ENCODE assay signal across 8 cellular contexts in the genomic region with DNA sequence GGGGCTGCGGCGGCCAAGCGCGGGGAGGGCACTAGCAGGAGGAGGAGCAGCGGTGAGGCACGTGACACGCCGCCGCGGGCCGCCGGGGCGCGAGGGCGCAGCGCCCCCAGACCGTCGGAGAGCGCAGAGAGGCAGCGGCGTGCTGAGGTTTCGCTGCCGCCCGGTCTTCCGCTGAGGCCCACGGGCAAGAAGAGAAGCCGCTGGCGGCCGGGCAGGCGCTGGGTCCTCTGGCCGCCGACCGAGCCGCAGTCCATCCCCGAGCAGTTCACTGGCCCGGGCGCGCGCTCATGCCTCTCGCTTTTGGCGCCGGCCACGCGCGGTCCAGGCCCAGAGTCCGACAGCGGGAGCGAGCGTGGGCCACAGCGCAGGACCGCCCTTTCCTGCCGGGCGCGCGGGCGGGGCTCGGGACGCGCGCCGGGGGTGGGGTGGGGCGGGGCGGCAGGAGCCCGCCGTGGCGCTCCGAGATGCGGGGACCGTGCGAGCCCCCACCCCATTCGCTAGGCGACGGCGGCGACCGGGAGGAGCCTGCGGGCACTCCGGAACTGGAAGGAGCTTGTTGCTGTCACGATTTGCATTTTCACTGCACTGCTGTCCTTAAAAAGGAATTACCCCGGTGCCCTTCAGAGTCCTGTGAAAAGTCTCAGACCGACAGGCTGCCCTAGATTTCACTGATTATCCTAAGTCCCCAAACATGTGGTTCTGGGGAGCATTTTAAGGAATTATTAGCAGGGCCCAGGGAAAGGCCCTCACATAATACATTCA. TPM values are rescaled to one million over a fixed set of nuclear protein-coding genes. Genes with fewer than 3 reads are reported as not detected.
DNase-seq lines count a peak whose midpoint lies in the region; ATAC-seq and TF ChIP-seq lines count a peak whose summit lies in the region.

A gene with protein sequence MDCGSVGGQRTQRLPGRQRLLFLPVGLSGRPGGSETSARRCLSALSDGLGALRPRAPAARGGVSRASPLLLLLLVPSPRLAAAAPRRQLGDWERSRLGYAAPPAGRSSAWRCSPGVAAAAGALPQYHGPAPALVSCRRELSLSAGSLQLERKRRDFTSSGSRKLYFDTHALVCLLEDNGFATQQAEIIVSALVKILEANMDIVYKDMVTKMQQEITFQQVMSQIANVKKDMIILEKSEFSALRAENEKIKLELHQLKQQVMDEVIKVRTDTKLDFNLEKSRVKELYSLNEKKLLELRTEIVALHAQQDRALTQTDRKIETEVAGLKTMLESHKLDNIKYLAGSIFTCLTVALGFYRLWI (minus strand): TSS at position 382 of the 762 bp plus-strand sequence. CDS start 128 bp downstream, at position 254.

- DNase-seq in AG08395 (ENCODE audit: low spot score) (peak; percentile 90), NCI-H2196 (lab: John Stamatoyannopoulos, UW; ENCODE audit: unreplicated experiment) (peak; percentile 88), activated B cell treated with CpG ODN at 0.5 μM for 24 hours (peak; percentile 81), cardiac fibroblast (ENCODE audit: low read depth in 2 of 2) (peak; percentile 81 to 82), inferior parietal cortex (ENCODE audit: extremely low spot score) (peak; percentile 84), spleen (peak; percentile 96)

- peaks cover 32% of the 10 kb centered on the region for H3K4me1 Mint-ChIP-seq in activated B cell treated with CpG ODN at 0.5 μM for 24 hours

- no peaks in the 10 kb centered on the region for H3K27me3 ChIP-seq in spleen (replicated peaks in 1 of 7)

- H3K4me1 ChIP-seq in spleen = peaks cover 25 to 48% (median 39%) of the 10 kb centered on the region in 6 donors

- peak within 1 kb of the TSS; percentile 91 for H3K4me3 Mint-ChIP-seq in activated B cell treated with CpG ODN at 0.5 μM for 24 hours

- WGBS in spleen, 5 donors = 0 to 1% (median 0%) methylated on average over 16 to 81 of the region's 81 CpGs

- TF ChIP-seq CTCF in activated B cell treated with CpG ODN at 0.5 μM for 24 hours (IDR thresholded peaks at IDR 0.05) (no peak), cardiac fibroblast (IDR thresholded peaks at IDR 0.05; ENCODE audit: low read depth, low read length) (no peak), spleen (IDR thresholded peaks at IDR 0.05 in 8 of 11, conservative IDR thresholded peaks at IDR 0.05 in 3 of 11) (peak in 5 of 11 experiments; percentile 12 to 52 (median 44))

- H3K9me3 Mint-ChIP-seq in activated B cell treated with CpG ODN at 0.5 μM for 24 hours = no peaks in the 10 kb centered on the region

- intact Hi-C loops in activated B cell treated with CpG ODN at 0.5 μM for 24 hours (cut with micrococcal nuclease) (loop anchor here (1.0 to 10.0 kb wide), 10 partner anchors 58 to 1510 kb away; a partner anchor contains a TSS), spleen (cut with DNase I; ENCODE audit: low total_unique reads) (no loop called here)

- H3K9me3 ChIP-seq in spleen = no peaks in the 10 kb centered on the region

- H3K36me3 ChIP-seq in spleen = no peaks in the 10 kb centered on the region

- H3K27ac Mint-ChIP-seq in activated B cell treated with CpG ODN at 0.5 μM for 24 hours = peak within 1 kb of the TSS; percentile 87

- CTCF ChIA-PET in activated B cell treated with CpG ODN at 0.5 μM for 24 hours (lab: Charles Lee) = interaction anchor here (1.0 kb wide), 2 partner anchors 199 to 309 kb away, joined by 3 read pairs; a partner anchor contains a TSS

- peak within 1 kb of the TSS; percentile 88 to 97 (median 95) for H3K27ac ChIP-seq in spleen

- peak within 1 kb of the TSS; percentile 79 to 82 for H3K4me3 ChIP-seq in cardiac fibroblast (replicated peaks in 1 of 2; ENCODE audit: low read depth in 2 of 2, low read length in 2 of 2)
- peak within 1 kb of the TSS; percentile 67 to 93 (median 85) for H3K4me3 ChIP-seq in spleen

- POLR2A ChIA-PET in activated B cell treated with CpG ODN at 0.5 μM for 24 hours (lab: Charles Lee) = interaction anchor here (0.6 to 2.2 kb wide), 15 partner anchors 9 to 1431 kb away, joined by 3 to 16 read pairs (median 3); a partner anchor contains a TSS

- peak; percentile 28 to 80 (median 66) for TF ChIP-seq POLR2A in spleen (IDR thresholded peaks at IDR 0.05)

- peaks cover 4% of the 10 kb centered on the region for H3K36me3 Mint-ChIP-seq in activated B cell treated with CpG ODN at 0.5 μM for 24 hours (ENCODE audit: low read depth)

- no peaks in the 10 kb centered on the region for H3K27me3 Mint-ChIP-seq in activated B cell treated with CpG ODN at 0.5 μM for 24 hours

- ATAC-seq in GM18867 (IDR thresholded peaks at IDR 0.05; ENCODE audit: unreplicated experiment) (peak; percentile 84), HG03097 (IDR thresholded peaks at IDR 0.05; ENCODE audit: low FRiP score, unreplicated experiment) (peak; percentile 72), activated B cell treated with CpG ODN at 0.5 μM for 24 hours (ENCODE audit: low read depth) (peak; percentile 83)

RNA-seq across cellular contexts. Expression of the gene that starts here (rescaled TPM):
- 13.6 and 14.1 TPM in 2 replicates for total RNA-seq in activated B cell treated with CpG ODN at 0.5 μM for 24 hours
- total RNA-seq in spleen = 10 to 100 TPM in 6 of 7 donors, 1 to 10 TPM in 1; 9.2 to 22.4 (median 14.7) TPM
- polyA plus RNA-seq in spleen = 10 to 100 TPM; 10.2 to 11.7 (median 11.0) TPM

Comparison
In these comparisons a context has a peak if more than half of its experiments do, and no peak if none do; other contexts are left out.
1. Peak in every context shown above with its lines: DNase-seq, ATAC-seq, H3K4me3 ChIP-seq and H3K27ac ChIP-seq.